16 cellular contexts compared by ENCODE assay signal in the genomic region with DNA sequence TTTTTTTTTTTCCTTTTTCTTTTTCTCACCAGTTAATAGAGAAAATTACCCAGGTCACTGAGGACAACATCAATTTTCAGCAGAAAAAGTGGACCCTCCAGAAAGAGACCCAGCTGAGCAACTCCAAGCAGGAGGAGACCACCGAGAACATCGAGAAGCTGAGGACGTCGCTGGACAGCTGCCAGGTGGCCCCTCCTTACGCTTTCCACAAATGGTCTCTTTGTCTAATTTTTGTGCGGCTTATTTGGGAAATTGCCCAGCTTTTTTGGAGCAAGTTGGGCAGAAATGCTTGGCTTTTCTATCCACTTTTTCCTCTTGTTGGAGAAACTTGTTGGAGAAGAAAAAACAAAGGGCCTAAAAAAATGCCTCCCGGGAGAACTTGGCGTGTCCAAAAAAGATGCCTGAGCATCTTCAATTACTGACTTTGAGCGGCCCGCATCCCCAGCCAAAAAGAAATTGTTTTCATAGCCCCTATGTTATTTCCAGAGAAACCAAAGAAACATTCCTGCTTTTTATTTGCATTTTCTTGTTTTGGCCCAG.
A peak's percentile ranks its signal among the peaks of the same experiment; 100 is the strongest.
DNase-seq lines count a peak whose midpoint lies in the region; ATAC-seq and TF ChIP-seq lines count a peak whose summit lies in the region.
"Had no signal": no experiment of that assay in that cellular context is flagged by ENCODE, and none has a peak within 500 bp of the region (broad histone marks: within the 10 kb centered on the region; RNA-seq: fewer than 3 reads in every experiment).

No MANE protein-coding gene starts in this region.

- no peak for DNase-seq in SJSA1 (ENCODE audit: low read depth in 1 of 2, low spot score in 2 of 2)
- peak in 1 of 10 donors; percentile 23 for DNase-seq in dorsolateral prefrontal cortex
- DNase-seq in midbrain (lab: John Stamatoyannopoulos, UW): peak; percentile 57
- DNase-seq in superior temporal gyrus (ENCODE audit: extremely low spot score): peak; percentile 31
- no peak for DNase-seq in Kasumi-1 (lab: John Stamatoyannopoulos, UW)
- DNase-seq in activated T-helper 1 cell treated with anti-CD3 and anti-CD28 coated beads, Interleukin-12 subunit alpha, Interleukin-12 subunit beta, Interleukin-2, Interleukin-4 antibody, amounts not matched to agents 30 ng/mL and 10 ng/mL and 1 ng/mL, durations not matched to agents 14 hours and 24 hours and 36 hours (ENCODE audit: low spot score): no peak
- DNase-seq: activated CD4-positive, alpha-beta T cell treated with anti-CD3 and anti-CD28 coated beads for 1 hour; BE2C; DMS 273 treated with DMSO at 0.1 percent for 48 hours; effector CD4-positive, alpha-beta T cell; natural killer cell; NCI-H1436; NCI-H226; stimulated activated CD4-positive, alpha-beta T cell treated with anti-CD3 and anti-CD28 coated beads, Interleukin-4, amount 100 ng/mL, for 24 hours; stimulated activated CD8-positive, alpha-beta memory T cell treated with anti-CD3 and anti-CD28 coated beads, Interleukin-4, amount 100 ng/mL, for 48 hours had no signal

- no peak overlapping the region for H3K4me3 ChIP-seq in SJSA1
- peak overlapping the region in 20 of 59 donors; percentile 0 to 54 (median 20) for H3K4me3 ChIP-seq in dorsolateral prefrontal cortex

- intact Hi-C loops in dorsolateral prefrontal cortex (cut with DNase I): loop anchor here in 1 of 2 donors (5.0 kb wide), 1 partner anchor 54 kb away; no protein-coding TSS in a partner anchor
- intact Hi-C loops in activated T-helper 1 cell treated with anti-CD3 and anti-CD28 coated beads, Interleukin-12 subunit alpha, Interleukin-12 subunit beta, Interleukin-2, Interleukin-4 antibody, amounts not matched to agents 30 ng/mL and 10 ng/mL and 1 ng/mL, durations not matched to agents 14 hours and 24 hours and 36 hours (cut with micrococcal nuclease): no loop called here

- H3K36me3 ChIP-seq in SJSA1: no peaks in the 10 kb centered on the region
- H3K36me3 ChIP-seq: BE2C had no signal

- ATAC-seq in HG02759 (IDR thresholded peaks at IDR 0.05; ENCODE audit: unreplicated experiment): no peak

- no peak overlapping the region for H3K27ac Mint-ChIP-seq in activated T-helper 1 cell treated with anti-CD3 and anti-CD28 coated beads, Interleukin-12 subunit alpha, Interleukin-12 subunit beta, Interleukin-2, Interleukin-4 antibody, amounts not matched to agents 30 ng/mL and 10 ng/mL and 1 ng/mL, durations not matched to agents 14 hours and 24 hours and 36 hours

- peak overlapping the region; percentile 43 for H3K27ac ChIP-seq in SJSA1
- peak overlapping the region in 40 of 59 donors; percentile 6 to 84 (median 56) for H3K27ac ChIP-seq in dorsolateral prefrontal cortex

- peaks cover 36% of the 10 kb centered on the region for H3K27me3 Mint-ChIP-seq in activated T-helper 1 cell treated with anti-CD3 and anti-CD28 coated beads, Interleukin-12 subunit alpha, Interleukin-12 subunit beta, Interleukin-2, Interleukin-4 antibody, amounts not matched to agents 30 ng/mL and 10 ng/mL and 1 ng/mL, durations not matched to agents 14 hours and 24 hours and 36 hours (ENCODE audit: insufficient read depth)

- H3K4me1 Mint-ChIP-seq in activated T-helper 1 cell treated with anti-CD3 and anti-CD28 coated beads, Interleukin-12 subunit alpha, Interleukin-12 subunit beta, Interleukin-2, Interleukin-4 antibody, amounts not matched to agents 30 ng/mL and 10 ng/mL and 1 ng/mL, durations not matched to agents 14 hours and 24 hours and 36 hours (ENCODE audit: low read depth): peaks cover 12% of the 10 kb centered on the region

- H3K27me3 ChIP-seq in SJSA1 (replicated peaks): no peaks in the 10 kb centered on the region
- no peaks in the 10 kb centered on the region for H3K27me3 ChIP-seq in dorsolateral prefrontal cortex
- H3K27me3 ChIP-seq: BE2C had no signal

- no peak overlapping the region for H3K4me3 Mint-ChIP-seq in activated T-helper 1 cell treated with anti-CD3 and anti-CD28 coated beads, Interleukin-12 subunit alpha, Interleukin-12 subunit beta, Interleukin-2, Interleukin-4 antibody, amounts not matched to agents 30 ng/mL and 10 ng/mL and 1 ng/mL, durations not matched to agents 14 hours and 24 hours and 36 hours
- H3K4me3 Mint-ChIP-seq: natural killer cell had no signal

- H3K36me3 Mint-ChIP-seq in activated T-helper 1 cell treated with anti-CD3 and anti-CD28 coated beads, Interleukin-12 subunit alpha, Interleukin-12 subunit beta, Interleukin-2, Interleukin-4 antibody, amounts not matched to agents 30 ng/mL and 10 ng/mL and 1 ng/mL, durations not matched to agents 14 hours and 24 hours and 36 hours (ENCODE audit: low read depth): peaks cover 2% of the 10 kb centered on the region
- H3K36me3 Mint-ChIP-seq: natural killer cell had no signal

- no peak for TF ChIP-seq CTCF in dorsolateral prefrontal cortex (IDR thresholded peaks at IDR 0.05 in 54 of 56, conservative IDR thresholded peaks at IDR 0.05 in 2 of 56; ENCODE audit: low read depth in 1 of 56, partially characterized antibody in 56 of 56)

- peaks cover 63% of the 10 kb centered on the region for H3K4me1 ChIP-seq in SJSA1 (replicated peaks)
- H3K4me1 ChIP-seq: BE2C had no signal

- no peaks in the 10 kb centered on the region for H3K9me3 ChIP-seq in SJSA1 (replicated peaks)
- H3K9me3 ChIP-seq: BE2C had no signal

- H3K9me3 Mint-ChIP-seq in activated T-helper 1 cell treated with anti-CD3 and anti-CD28 coated beads, Interleukin-12 subunit alpha, Interleukin-12 subunit beta, Interleukin-2, Interleukin-4 antibody, amounts not matched to agents 30 ng/mL and 10 ng/mL and 1 ng/mL, durations not matched to agents 14 hours and 24 hours and 36 hours: no peaks in the 10 kb centered on the region
- H3K9me3 Mint-ChIP-seq: natural killer cell had no signal

Comparison
In these comparisons a context has a peak if more than half of its experiments do, and no peak if none do; other contexts are left out.
1. DNase-seq: peak in midbrain (single experiment) and superior temporal gyrus (single experiment); none in SJSA1 (0 of 2), Kasumi-1 (0 of 2) and activated T-helper 1 cell treated with anti-CD3 and anti-CD28 coated beads, Interleukin-12 subunit alpha, Interleukin-12 subunit beta, Interleukin-2, Interleukin-4 antibody, amounts not matched to agents 30 ng/mL and 10 ng/mL and 1 ng/mL, durations not matched to agents 14 hours and 24 hours and 36 hours (single experiment).